Comparison of ENCODE assay signal across 10 cellular contexts in the genomic region with DNA sequence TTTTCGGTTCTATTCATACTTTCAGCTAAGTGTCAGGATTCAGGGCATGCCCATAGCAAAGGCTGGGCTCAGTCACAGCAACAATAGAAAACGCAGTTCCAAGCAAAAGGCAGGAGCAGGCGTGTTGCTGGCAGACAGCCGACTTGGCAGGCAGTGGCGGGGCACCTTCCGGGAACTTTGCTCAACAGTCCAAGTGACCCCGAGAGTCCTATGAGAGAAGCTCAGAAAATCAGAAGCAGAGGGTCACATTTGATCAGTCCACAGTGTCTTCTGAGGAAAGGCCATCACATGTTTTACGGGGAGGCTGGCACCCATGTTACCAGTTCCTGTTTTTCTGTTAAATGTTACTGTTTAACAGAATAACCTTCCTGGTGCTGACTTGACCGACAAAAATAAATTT.
A peak's percentile ranks its signal among the peaks of the same experiment; 100 is the strongest.
DNase-seq lines count a peak whose midpoint lies in the region; ATAC-seq lines count a peak whose summit lies in the region.
"Had no signal": no experiment of that assay in that cellular context is flagged by ENCODE, and none has a peak within 500 bp of the region (broad histone marks: within the 10 kb centered on the region; RNA-seq: fewer than 3 reads in every experiment).

No MANE protein-coding gene starts in this region.

- peak; percentile 29 for ATAC-seq in HG03354 (IDR thresholded peaks at IDR 0.05; ENCODE audit: poor library complexity, severe bottlenecking, unreplicated experiment)
- ATAC-seq in sciatic nerve, result peak; percentile 81
- no peak for ATAC-seq in T-helper 17 cell
- no peak for ATAC-seq in GM21360 (IDR thresholded peaks at IDR 0.05; ENCODE audit: unreplicated experiment)
- ATAC-seq: Panc1 had no signal

- DNase-seq in astrocyte of the hippocampus (ENCODE audit: low read depth, low spot score), result peak; percentile 75
- peak; percentile 50 to 58 for DNase-seq in hippocampal formation (lab: John Stamatoyannopoulos, UW)
- peak; percentile 86 for DNase-seq in sciatic nerve (ENCODE audit: low spot score)
- DNase-seq in NCI-H2196 treated with DMSO at 0.1 percent for 48 hours (lab: John Stamatoyannopoulos, UW; ENCODE audit: unreplicated experiment), result no peak
- DNase-seq in NCI-H2227 treated with DMSO at 0.1 percent for 48 hours (lab: John Stamatoyannopoulos, UW), result no peak
- no peak for DNase-seq in T-helper 17 cell

- H3K4me3 Mint-ChIP-seq in T-helper 17 cell, result no peak overlapping the region
- H3K4me3 Mint-ChIP-seq: activated naive CD8-positive, alpha-beta T cell had no signal

- H3K36me3 Mint-ChIP-seq in T-helper 17 cell (ENCODE audit: low read depth), result no peaks in the 10 kb centered on the region
- H3K36me3 Mint-ChIP-seq: activated naive CD8-positive, alpha-beta T cell had no signal

- H3K4me1 Mint-ChIP-seq in T-helper 17 cell, result peaks cover 5% of the 10 kb centered on the region

- no peaks in the 10 kb centered on the region for H3K9me3 ChIP-seq in T-helper 17 cell (ENCODE audit: control insufficient read depth, low read length, poor library complexity, severe bottlenecking)

- H3K27ac Mint-ChIP-seq in T-helper 17 cell, result no peak overlapping the region
- H3K27ac Mint-ChIP-seq: activated naive CD8-positive, alpha-beta T cell had no signal

- peaks cover 17% of the 10 kb centered on the region for H3K27me3 Mint-ChIP-seq in T-helper 17 cell
- H3K27me3 Mint-ChIP-seq: activated naive CD8-positive, alpha-beta T cell had no signal

- intact Hi-C loops in sciatic nerve (cut with DNase I), result no loop called here

Comparison
In these comparisons a context has a peak if more than half of its experiments do, and no peak if none do; other contexts are left out.
1. ATAC-seq: peak in HG03354 (single experiment) and sciatic nerve (single experiment); none in T-helper 17 cell (single experiment) and GM21360 (single experiment).
2. DNase-seq: peak in astrocyte of the hippocampus (single experiment), hippocampal formation (2 of 2) and sciatic nerve (single experiment); none in NCI-H2196 treated with DMSO at 0.1 percent for 48 hours (single experiment), NCI-H2227 treated with DMSO at 0.1 percent for 48 hours (single experiment) and T-helper 17 cell (0 of 3).